ENCODE assay signal across 1 cellular context in genomic region chr5:112860929-112861637, GRCh38.
TF ChIP-seq lines count a peak whose summit lies in the region.

TSS of gene SRP19 (plus strand) at chr5:112861287. CDS start at chr5:112861377, 90 bp downstream.

TF ChIP-seq in K562, 482 proteins besides CTCF, POLR2A, EP300 and RAD21 (continued from another document and continues in another):
- TF ChIP-seq ATF2 (CRISPR knock-in tag; IDR thresholded peaks at IDR 0.05) (no peak), CHD1 (IDR thresholded peaks at IDR 0.05; ENCODE audit: low read length) (no peak), SMAD2 (IDR thresholded peaks at IDR 0.05; ENCODE audit: low read depth, low read length) (no peak), ZNF217 (CRISPR knock-in tag; IDR thresholded peaks at IDR 0.05) (0 out of 2 replicates have a peak, but pooled peaks have one; percentile 26), XRCC3 (IDR thresholded peaks at IDR 0.05) (no peak), ZNF184 (CRISPR knock-in tag; IDR thresholded peaks at IDR 0.05) (no peak), RBM14 (IDR thresholded peaks at IDR 0.05; ENCODE audit: borderline replicate concordance, insufficient read depth, low read depth, low read length) (no peak), HCFC1 (IDR thresholded peaks at IDR 0.05; ENCODE audit: low read depth, low read length) (peak; percentile 81), FOXA1 (IDR thresholded peaks at IDR 0.05; ENCODE audit: borderline replicate concordance) (no peak), ETV1 (tag; conservative IDR thresholded peaks at IDR 0.05; ENCODE audit: low read depth) (peak; percentile 61), TEAD4 (IDR thresholded peaks at IDR 0.05; ENCODE audit: low read length) (peak; percentile 61; the same call in 1 of the 2 replicates), TEAD4 (CRISPR knock-in tag; IDR thresholded peaks at IDR 0.05; ENCODE audit: borderline replicate concordance) (peak; percentile 88), SAFB2 (IDR thresholded peaks at IDR 0.05; ENCODE audit: borderline replicate concordance, low read depth, low read length, severe bottlenecking) (no peak), SMC3 (conservative IDR thresholded peaks at IDR 0.05; ENCODE audit: insufficient read depth, low read depth, low read length) (0 out of 2 replicates have a peak, but pooled peaks have one; percentile 23), CEBPG (CRISPR knock-in tag; IDR thresholded peaks at IDR 0.05) (peak; percentile 23; the same call in 1 of the 2 replicates), CEBPG (tag; conservative IDR thresholded peaks at IDR 0.05 in 1 of 2, IDR thresholded peaks at IDR 0.05 in 1 of 2) (no peak), ZMIZ1 (IDR thresholded peaks at IDR 0.05; ENCODE audit: low read depth in 2 of 2, low read length in 2 of 2) (0 out of 4 replicates have a peak, but pooled peaks of 1 of the 2 experiments have one; percentile 55), RFX7 (CRISPR knock-in tag; IDR thresholded peaks at IDR 0.05) (no peak), CBX2 (IDR thresholded peaks at IDR 0.05; ENCODE audit: insufficient read depth, low read length, poor library complexity, severe bottlenecking) (no peak), ZBTB34 (CRISPR knock-in tag; IDR thresholded peaks at IDR 0.05) (peak; percentile 61; the same call in 1 of the 2 replicates), ZFP36 (IDR thresholded peaks at IDR 0.05; ENCODE audit: low read depth, low read length, partially characterized antibody) (no peak), SRSF1 (IDR thresholded peaks at IDR 0.05; ENCODE audit: low read depth, low read length) (no peak), ZFP30 (CRISPR knock-in tag; IDR thresholded peaks at IDR 0.05; ENCODE audit: borderline replicate concordance) (no peak), GTF2A2 (tag; IDR thresholded peaks at IDR 0.05) (no peak), NFYB (IDR thresholded peaks at IDR 0.05; ENCODE audit: extremely low read depth, insufficient read length) (peak; percentile 29), MTA3 (IDR thresholded peaks at IDR 0.05; ENCODE audit: borderline replicate concordance) (no peak; the same call in 1 of the 2 replicates), POLR3A (IDR thresholded peaks at IDR 0.05; ENCODE audit: borderline replicate concordance, extremely low read depth, insufficient read depth, insufficient read length) (no peak), ZNF507 (tag; conservative IDR thresholded peaks at IDR 0.05) (no peak), STAT5A (IDR thresholded peaks at IDR 0.05; ENCODE audit: borderline replicate concordance, low read length) (peak; percentile 2; the same call in 1 of the 2 replicates), GATAD2B (IDR thresholded peaks at IDR 0.05; ENCODE audit: borderline replicate concordance) (no peak), TARDBP (IDR thresholded peaks at IDR 0.05) (no peak), ZNF41 (CRISPR knock-in tag; conservative IDR thresholded peaks at IDR 0.05) (no peak; the same call in 1 of the 2 replicates), KDM5B (IDR thresholded peaks at IDR 0.05; ENCODE audit: insufficient replicate concordance, low read depth, low read length) (peak; percentile 58), ZNF695 (CRISPR knock-in tag; IDR thresholded peaks at IDR 0.05) (no peak), NEUROD1 (IDR thresholded peaks at IDR 0.05; ENCODE audit: borderline replicate concordance, low read depth, low read length, partially characterized antibody) (peak; percentile 65), ZNF280A (IDR thresholded peaks at IDR 0.05; ENCODE audit: low read depth, partially characterized antibody) (no peak), HNRNPK (IDR thresholded peaks at IDR 0.05; ENCODE audit: low read depth, low read length, poor library complexity, severe bottlenecking) (no peak), MBD2 (IDR thresholded peaks at IDR 0.05; ENCODE audit: borderline replicate concordance, low read depth) (no peak), L3MBTL2 (IDR thresholded peaks at IDR 0.05) (peak; percentile 100), ZNF609 (CRISPR knock-in tag; IDR thresholded peaks at IDR 0.05; ENCODE audit: borderline replicate concordance) (no peak), MYC (IDR thresholded peaks at IDR 0.05; ENCODE audit: low read depth, low read length) (peak; percentile 82), MYC (CRISPR knock-in tag; IDR thresholded peaks at IDR 0.05; ENCODE audit: borderline replicate concordance, low read depth) (peak; percentile 54; the same call in 1 of the 2 replicates), HES1 (IDR thresholded peaks at IDR 0.05; ENCODE audit: low read depth) (no peak), ZNF830 (CRISPR knock-in tag; IDR thresholded peaks at IDR 0.05) (no peak), LEF1 (IDR thresholded peaks at IDR 0.05) (no peak), ILF3 (IDR thresholded peaks at IDR 0.05; ENCODE audit: borderline replicate concordance) (no peak), CC2D1A (IDR thresholded peaks at IDR 0.05) (0 out of 2 replicates have a peak, but pooled peaks have one; percentile 42), XRCC4 (IDR thresholded peaks at IDR 0.05; ENCODE audit: extremely low read depth, insufficient read depth, insufficient read length) (no peak)
- TF ChIP-seq, protein P1, sequence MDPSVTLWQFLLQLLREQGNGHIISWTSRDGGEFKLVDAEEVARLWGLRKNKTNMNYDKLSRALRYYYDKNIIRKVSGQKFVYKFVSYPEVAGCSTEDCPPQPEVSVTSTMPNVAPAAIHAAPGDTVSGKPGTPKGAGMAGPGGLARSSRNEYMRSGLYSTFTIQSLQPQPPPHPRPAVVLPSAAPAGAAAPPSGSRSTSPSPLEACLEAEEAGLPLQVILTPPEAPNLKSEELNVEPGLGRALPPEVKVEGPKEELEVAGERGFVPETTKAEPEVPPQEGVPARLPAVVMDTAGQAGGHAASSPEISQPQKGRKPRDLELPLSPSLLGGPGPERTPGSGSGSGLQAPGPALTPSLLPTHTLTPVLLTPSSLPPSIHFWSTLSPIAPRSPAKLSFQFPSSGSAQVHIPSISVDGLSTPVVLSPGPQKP (CRISPR knock-in tag; IDR thresholded peaks at IDR 0.05) = no peak
- TF ChIP-seq, protein P2, sequence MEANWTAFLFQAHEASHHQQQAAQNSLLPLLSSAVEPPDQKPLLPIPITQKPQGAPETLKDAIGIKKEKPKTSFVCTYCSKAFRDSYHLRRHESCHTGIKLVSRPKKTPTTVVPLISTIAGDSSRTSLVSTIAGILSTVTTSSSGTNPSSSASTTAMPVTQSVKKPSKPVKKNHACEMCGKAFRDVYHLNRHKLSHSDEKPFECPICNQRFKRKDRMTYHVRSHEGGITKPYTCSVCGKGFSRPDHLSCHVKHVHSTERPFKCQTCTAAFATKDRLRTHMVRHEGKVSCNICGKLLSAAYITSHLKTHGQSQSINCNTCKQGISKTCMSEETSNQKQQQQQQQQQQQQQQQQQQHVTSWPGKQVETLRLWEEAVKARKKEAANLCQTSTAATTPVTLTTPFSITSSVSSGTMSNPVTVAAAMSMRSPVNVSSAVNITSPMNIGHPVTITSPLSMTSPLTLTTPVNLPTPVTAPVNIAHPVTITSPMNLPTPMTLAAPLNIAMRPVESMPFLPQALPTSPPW (CRISPR knock-in tag; IDR thresholded peaks at IDR 0.05) = no peak; the same call in 1 of the 2 replicates
